ENCODE assay signal across 12 cellular contexts in the genomic region with DNA sequence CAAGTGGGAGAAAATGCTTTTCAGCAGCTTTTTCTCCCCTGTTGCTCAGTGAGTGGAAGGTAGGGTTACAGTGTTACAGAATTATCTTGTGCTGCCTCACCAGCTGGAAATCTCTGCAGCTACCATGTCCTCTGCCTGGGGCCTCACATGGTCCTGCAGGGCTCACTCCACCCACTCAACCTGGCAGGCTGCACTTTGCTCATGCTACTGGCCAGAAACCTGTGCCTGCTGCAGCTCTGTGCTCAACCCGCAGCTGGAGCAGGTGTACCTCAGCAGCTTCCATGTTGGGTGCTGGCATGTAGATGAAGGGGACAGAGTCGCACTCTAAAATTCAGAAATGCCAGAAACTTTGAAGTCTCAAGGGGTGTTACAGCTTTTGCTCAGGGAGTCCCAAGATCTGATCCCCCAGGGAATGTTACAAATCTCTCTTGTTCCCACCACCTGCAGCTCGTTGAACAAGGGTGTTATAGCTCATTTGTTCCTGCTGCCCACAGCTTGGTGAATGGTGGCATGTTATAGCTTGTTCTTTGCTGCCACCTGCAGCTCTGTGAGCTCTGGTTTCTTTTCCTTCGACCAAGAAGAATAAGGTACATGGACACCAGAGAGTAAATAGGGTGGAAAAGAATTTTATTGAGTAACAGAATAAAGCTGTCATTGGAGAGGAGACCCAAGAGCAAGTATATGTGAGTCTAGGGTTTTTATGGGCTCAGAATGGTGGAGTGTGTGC.
A peak's percentile ranks its signal among the peaks of the same experiment; 100 is the strongest.
DNase-seq lines count a peak whose midpoint lies in the region; ATAC-seq and TF ChIP-seq lines count a peak whose summit lies in the region.
"Had no signal": no experiment of that assay in that cellular context is flagged by ENCODE, and none has a peak within 500 bp of the region (broad histone marks: within the 10 kb centered on the region; RNA-seq: fewer than 3 reads in every experiment).

No MANE protein-coding gene starts in this region.

- H3K9me3 Mint-ChIP-seq in GM23338 (peaks cover 32% of the 10 kb centered on the region), Calu3 (ENCODE audit: low read depth, unreplicated experiment) (peaks cover 9% of the 10 kb centered on the region)

- H3K4me3 Mint-ChIP-seq in GM23338: no peak overlapping the region
- H3K4me3 Mint-ChIP-seq in Calu3 (ENCODE audit: low read depth, unreplicated experiment): no peak overlapping the region

- no TSS peak for BruUV-seq in Calu3 (replicated peaks; lab: Mats Ljungman, UMichigan)

- H3K36me3 Mint-ChIP-seq in GM23338 (ENCODE audit: low read depth) (peaks cover 13% of the 10 kb centered on the region; the same call in 2 of the 3 replicates), Calu3 (ENCODE audit: insufficient read depth, unreplicated experiment) (no peaks in the 10 kb centered on the region)

- H3K27me3 ChIP-seq in GM23338 (ENCODE audit: insufficient read depth): no peaks in the 10 kb centered on the region
- H3K27me3 ChIP-seq: heart right ventricle, thyroid gland had no signal

- intact Hi-C loops in Calu3 (cut with micrococcal nuclease; ENCODE audit: unreplicated experiment): no loop called here

- H3K36me3 ChIP-seq in GM23338 (ENCODE audit: insufficient read depth): no peaks in the 10 kb centered on the region; the same call in 1 of the 2 replicates
- H3K36me3 ChIP-seq: heart right ventricle, thyroid gland had no signal

- H4K20me1 ChIP-seq in GM23338 (replicated peaks; ENCODE audit: insufficient read depth): no peaks in the 10 kb centered on the region

- H3K27ac Mint-ChIP-seq in GM23338: no peak overlapping the region
- no peak overlapping the region for H3K27ac Mint-ChIP-seq in Calu3 (ENCODE audit: unreplicated experiment)

- H3K27me3 Mint-ChIP-seq in GM23338 (ENCODE audit: insufficient read depth, low read depth, poor library complexity) (no peaks in the 10 kb centered on the region), Calu3 (ENCODE audit: unreplicated experiment) (no peaks in the 10 kb centered on the region)

- H3K4me1 Mint-ChIP-seq in GM23338 (no peaks in the 10 kb centered on the region), Calu3 (ENCODE audit: low read depth, unreplicated experiment) (no peaks in the 10 kb centered on the region)

- ATAC-seq in GM23338: peak; percentile 41; the same call in 2 of the 3 replicates
- no peak for ATAC-seq in GM19452 (IDR thresholded peaks at IDR 0.05; ENCODE audit: unreplicated experiment)
- ATAC-seq: sciatic nerve had no signal

- DNase-seq in GM23338 (ENCODE audit: low spot score) (peak; percentile 27), NCI-H510A (lab: John Stamatoyannopoulos, UW) (peak; percentile 16), epithelial cell of esophagus (ENCODE audit: low read depth) (peak; percentile 21), GF-D8 (lab: John Stamatoyannopoulos, UW) (no peak), Calu3 (no peak)
- no peak for DNase-seq in activated T-cell treated with anti-CD3 and anti-CD28 coated beads, Interleukin-2, amount 50 U/mL, for 1 hour
- DNase-seq: H7, heart right ventricle, thyroid gland had no signal

- H3K9me2 ChIP-seq in GM23338 (ENCODE audit: insufficient read depth): peaks cover 3% of the 10 kb centered on the region; the same call in 1 of the 2 replicates

- peak overlapping the region; percentile 52 for H2AFZ ChIP-seq in GM23338

- no peaks in the 10 kb centered on the region for H3K4me1 ChIP-seq in GM23338 (ENCODE audit: insufficient read depth)
- H3K4me1 ChIP-seq: heart right ventricle, thyroid gland had no signal

- CTCF ChIA-PET in Calu3 (lab: Charles Lee): no interaction called here

- H3K27ac ChIP-seq in 22Rv1: no peak overlapping the region
- no peak overlapping the region for H3K27ac ChIP-seq in GM23338 (ENCODE audit: low read depth)
- H3K27ac ChIP-seq: heart right ventricle, thyroid gland had no signal

- no peak overlapping the region for H3K4me2 ChIP-seq in GM23338

- no peak overlapping the region for H3K4me3 ChIP-seq in GM23338
- H3K4me3 ChIP-seq in epithelial cell of esophagus (ENCODE audit: low read length): no peak overlapping the region
- H3K4me3 ChIP-seq: heart right ventricle, thyroid gland had no signal

- no peaks in the 10 kb centered on the region for H3F3A ChIP-seq in GM23338 (replicated peaks; ENCODE audit: low read depth)

- TF ChIP-seq CTCF in 22Rv1 (IDR thresholded peaks at IDR 0.05) (peak; percentile 38; the same call in 1 of the 2 replicates), GM23338 (conservative IDR thresholded peaks at IDR 0.05; ENCODE audit: low read depth in 2 of 2) (peak; percentile 36 to 64), epithelial cell of esophagus (IDR thresholded peaks at IDR 0.05; ENCODE audit: insufficient read depth, low read depth, low read length, missing control alignments) (peak; percentile 19), Calu3 (IDR thresholded peaks at IDR 0.05; ENCODE audit: unreplicated experiment) (no peak)

- no peaks in the 10 kb centered on the region for H3K79me2 ChIP-seq in GM23338 (replicated peaks; ENCODE audit: insufficient read depth)

TF ChIP-seq in GM23338, 12 proteins besides CTCF, POLR2A, EP300 and RAD21:
- TF ChIP-seq STAT1 (IDR thresholded peaks at IDR 0.05; ENCODE audit: unreplicated experiment) (no peak), NANOG (IDR thresholded peaks at IDR 0.05; ENCODE audit: borderline replicate concordance) (no peak)

Comparison
In these comparisons a context has a peak if more than half of its experiments do, and no peak if none do; other contexts are left out.
1. DNase-seq: peak in GM23338 (single experiment), NCI-H510A (single experiment) and epithelial cell of esophagus (single experiment); none in GF-D8 (single experiment), Calu3 (single experiment) and activated T-cell treated with anti-CD3 and anti-CD28 coated beads, Interleukin-2, amount 50 U/mL, for 1 hour (single experiment).